ENCODE assay signal across 8 cellular contexts in genomic region chr14:20697273-20698017, GRCh38. TPM values are rescaled to one million over a fixed set of nuclear protein-coding genes. Genes with fewer than 3 reads are reported as not detected.
DNase-seq lines count a peak whose midpoint lies in the region; ATAC-seq and TF ChIP-seq lines count a peak whose summit lies in the region.

No MANE protein-coding gene starts in this region.

- DNase-seq in activated gamma-delta T cell treated with Interleukin-2 at 50 U/mL for 16 hours = peak; percentile 60
- no peak for DNase-seq in activated gamma-delta T cell (lab: John Stamatoyannopoulos, UW)
- peak; percentile 58 for DNase-seq in NCI-H1105 treated with DMSO at 0.1 percent for 48 hours (lab: John Stamatoyannopoulos, UW)
- DNase-seq in breast epithelium (ENCODE audit: low spot score in 2 of 2) = peak in 1 of 2 donors; percentile 50
- DNase-seq in kidney epithelial cell (ENCODE audit: low read depth) = no peak
- DNase-seq in stimulated activated CD4-positive, alpha-beta T cell treated with anti-CD3 and anti-CD28 coated beads, Interleukin-2, amount 100 ng/mL, for 48 hours = peak; percentile 58 to 59

- H3K27me3 ChIP-seq in breast epithelium (no peaks in the 10 kb centered on the region), kidney epithelial cell (ENCODE audit: control insufficient read depth, insufficient read depth, low read length) (no peaks in the 10 kb centered on the region)

- ATAC-seq in HG03457 (IDR thresholded peaks at IDR 0.05; ENCODE audit: unreplicated experiment) = no peak

- H3K36me3 ChIP-seq in breast epithelium (no peaks in the 10 kb centered on the region), kidney epithelial cell (ENCODE audit: control insufficient read depth, insufficient read depth, low read length) (no peaks in the 10 kb centered on the region)

- H3K4me1 ChIP-seq in breast epithelium = no peaks in the 10 kb centered on the region

- H3K27ac ChIP-seq in VCaP (no peak overlapping the region), breast epithelium (no peak overlapping the region)

- H3K9me3 ChIP-seq in breast epithelium = no peaks in the 10 kb centered on the region

- intact Hi-C loops in breast epithelium (cut with DNase I; ENCODE audit: low total_unique reads) = loop anchor here (5.0 kb wide), 1 partner anchor 160 kb away; no protein-coding TSS in a partner anchor

- TF ChIP-seq CTCF in VCaP (conservative IDR thresholded peaks at IDR 0.05) = peak; percentile 89
- TF ChIP-seq CTCF in breast epithelium (IDR thresholded peaks at IDR 0.05) = peak; percentile 26 to 81 (median 70)
- TF ChIP-seq CTCF in kidney epithelial cell (IDR thresholded peaks at IDR 0.05; ENCODE audit: insufficient read depth, low read length, poor library complexity, severe bottlenecking) = peak; percentile 79

- H3K4me3 ChIP-seq in breast epithelium = no peak overlapping the region
- no peak overlapping the region for H3K4me3 ChIP-seq in kidney epithelial cell (ENCODE audit: low read depth, low read length)

- no peak for TF ChIP-seq POLR2A in breast epithelium (IDR thresholded peaks at IDR 0.05)

RNA-seq across cellular contexts. Expression of gene ANG, which starts 8.9 kb away (rescaled TPM):
- total RNA-seq in breast epithelium (10 to 100 TPM; 49.2 to 59.8 (median 55.5) TPM), kidney epithelial cell (0.14 and 1.1 TPM in 2 replicates)

RNA-seq across cellular contexts. Expression of gene RNASE4, which starts 13.1 kb away (rescaled TPM):
- total RNA-seq in breast epithelium (100 to 1,000 TPM; 165 to 367 (median 177) TPM), kidney epithelial cell (4.2 and 5.6 TPM in 2 replicates)

RNA-seq across cellular contexts. Expression of gene EDDM3A, which starts 48.2 kb away (rescaled TPM):
- total RNA-seq in breast epithelium = not detected
- not detected in 2 replicates for total RNA-seq in kidney epithelial cell

RNA-seq across cellular contexts. Expression of gene OR6S1, which starts 56.0 kb away (rescaled TPM):
- not detected for total RNA-seq in breast epithelium
- not detected in 2 replicates for total RNA-seq in kidney epithelial cell

Comparison
In these comparisons a context has a peak if more than half of its experiments do, and no peak if none do; other contexts are left out.
1. DNase-seq: peak in activated gamma-delta T cell treated with Interleukin-2 at 50 U/mL for 16 hours (single experiment), NCI-H1105 treated with DMSO at 0.1 percent for 48 hours (single experiment) and stimulated activated CD4-positive, alpha-beta T cell treated with anti-CD3 and anti-CD28 coated beads, Interleukin-2, amount 100 ng/mL, for 48 hours (2 of 2); none in activated gamma-delta T cell (single experiment) and kidney epithelial cell (single experiment).
2. RNA of gene ANG, which starts 8.9 kb away (total RNA-seq): 49.2 to 59.8 TPM in breast epithelium; 0.14 to 1.1 TPM in kidney epithelial cell; every median in the first group is over 10 times any median in the second.
3. RNA of gene RNASE4, which starts 13.1 kb away (total RNA-seq): 165 to 367 TPM in breast epithelium; 4.2 to 5.6 TPM in kidney epithelial cell; every median in the first group is over 10 times any median in the second.
4. Peak in every context shown above with its lines, with median percentiles within 50 percentile points of each other: CTCF ChIP-seq.